15 cellular contexts compared by ENCODE assay signal in the genomic region with DNA sequence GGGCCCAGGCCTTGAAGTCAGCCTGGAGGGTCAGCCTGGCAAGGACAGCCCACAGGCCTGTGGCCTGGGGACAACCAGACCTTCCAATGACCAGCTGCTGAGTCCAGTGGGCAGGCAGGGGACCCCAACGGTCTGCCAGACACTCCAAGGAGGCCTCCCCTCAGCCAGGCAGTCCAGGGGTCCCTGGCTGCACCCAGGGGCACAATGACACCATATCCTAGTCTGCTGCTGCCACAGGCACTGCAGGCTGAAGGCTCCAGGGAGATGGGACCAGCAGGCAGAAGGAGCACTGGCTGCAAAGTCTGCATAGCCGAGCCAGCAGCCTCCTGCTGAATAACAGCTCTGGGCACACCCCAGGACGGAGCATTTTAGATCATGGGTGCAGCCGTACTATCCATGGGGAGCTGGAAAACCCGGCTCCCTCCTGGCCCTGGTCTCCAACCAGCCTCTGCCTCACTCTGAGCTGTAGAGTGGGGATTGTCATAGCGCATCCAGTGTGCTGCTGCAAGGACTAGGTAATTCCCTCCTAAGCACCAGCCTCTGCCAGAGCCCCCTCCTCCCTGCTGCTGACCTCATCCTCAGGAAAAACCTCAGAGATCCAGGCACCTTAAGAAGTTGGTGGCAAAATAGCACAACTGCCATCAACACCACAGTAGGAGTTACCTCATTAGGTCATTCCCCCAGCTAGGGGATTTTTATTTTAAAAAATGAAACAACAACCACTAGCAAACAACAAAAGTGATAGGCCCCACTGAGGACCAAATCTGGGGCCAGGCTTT. TPM values are rescaled to one million over a fixed set of nuclear protein-coding genes. Genes with fewer than 3 reads are reported as not detected.
DNase-seq lines count a peak whose midpoint lies in the region; FAIRE-seq and TF ChIP-seq lines count a peak whose summit lies in the region.
"Had no signal": no experiment of that assay in that cellular context is flagged by ENCODE, and none has a peak within 500 bp of the region (broad histone marks: within the 10 kb centered on the region; RNA-seq: fewer than 3 reads in every experiment).

No MANE protein-coding gene starts in this region.

- no peak overlapping the region for H2BK15ac ChIP-seq in H1 (ENCODE audit: low read length)

- H4K20me1 ChIP-seq in OCI-LY7 (ENCODE audit: insufficient read depth, low read length) (no peaks in the 10 kb centered on the region), H1 (replicated peaks in 1 of 2; ENCODE audit: control insufficient read depth in 1 of 2, insufficient read depth in 2 of 2, low read length in 2 of 2) (no peaks in the 10 kb centered on the region)

- no peak overlapping the region for H2BK5ac ChIP-seq in H1 (ENCODE audit: low read depth, low read length)

- 77% methylated on average over 5 of the region's 6 CpGs; no CpG with 5 or more reads in 1 of the 2 experiments for WGBS in H1 (ENCODE audit: extremely low coverage in 1 of 2, insufficient coverage in 1 of 2, insufficient read length in 1 of 2, insufficient replicate concordance in 2 of 2, low coverage in 1 of 2, low lambda C conversion rate in 2 of 2, missing lambda C conversion rate in 1 of 2), 2 experiments
- WGBS in small intestine, 3 donors: 69 to 80% (median 78%) methylated on average over 6 of the region's 6 CpGs

- H3K4me3 ChIP-seq in OCI-LY7 (ENCODE audit: low read depth, low read length, poor library complexity, severe bottlenecking) (no peak overlapping the region), H1 (ENCODE audit: extremely low read depth in 1 of 4, insufficient read depth in 2 of 4, low read depth in 3 of 4, low read length in 4 of 4) (no peak overlapping the region), small intestine (ENCODE audit: low read depth in 1 of 2, low read length in 2 of 2) (no peak overlapping the region)

- H4K91ac ChIP-seq in H1 (replicated peaks; ENCODE audit: insufficient read length, low read length): no peak overlapping the region

- H3K4me1 ChIP-seq in OCI-LY7 (ENCODE audit: insufficient read depth, low read length, poor library complexity, severe bottlenecking): peaks cover 67% of the 10 kb centered on the region
- peaks cover 0 to 8% (median 2%) of the 10 kb centered on the region in 4 experiments; a peak in 4 of 7 replicates for H3K4me1 ChIP-seq in H1 (replicated peaks in 1 of 4; ENCODE audit: control insufficient read depth in 3 of 4, insufficient read depth in 4 of 4, low read length in 3 of 4)
- no peaks in the 10 kb centered on the region for H3K4me1 ChIP-seq in small intestine (ENCODE audit: control insufficient read depth in 2 of 2, insufficient read depth in 1 of 2, low read depth in 1 of 2, low read length in 1 of 2)

- H2BK20ac ChIP-seq in H1 (ENCODE audit: low read length): no peak overlapping the region

- H3K4me2 ChIP-seq in OCI-LY7 (ENCODE audit: low read length) (peak overlapping the region; percentile 91), H1 (ENCODE audit: insufficient read depth in 1 of 2, low read depth in 2 of 2, low read length in 2 of 2) (no peak overlapping the region)

- no peak for TF ChIP-seq RAD21 in H1 (IDR thresholded peaks at IDR 0.05 in 1 of 2, conservative IDR thresholded peaks at IDR 0.05 in 1 of 2; ENCODE audit: low read depth in 2 of 2, low read length in 2 of 2)

- H4K8ac ChIP-seq in H1 (ENCODE audit: extremely low read depth, insufficient read depth, low read length): 0 out of 2 replicates have a peak overlapping the region, but pooled peaks have one; percentile 1

- H3K36me3 Mint-ChIP-seq in activated T-cell treated with anti-CD3 and anti-CD28 coated beads, Interleukin-2, amount 50 U/mL, for 24 hours (ENCODE audit: low read depth): peaks cover 3% of the 10 kb centered on the region

- H3K18ac ChIP-seq in H1 (ENCODE audit: extremely low read depth, low read length): no peak overlapping the region

- H3K36me3 ChIP-seq in OCI-LY7 (ENCODE audit: insufficient read depth, low read length) (no peaks in the 10 kb centered on the region), H1 (ENCODE audit: control insufficient read depth in 2 of 4, insufficient read depth in 4 of 4, low read length in 3 of 4) (no peaks in the 10 kb centered on the region), small intestine (ENCODE audit: control insufficient read depth in 2 of 2, insufficient read depth in 2 of 2, low read length in 2 of 2) (no peaks in the 10 kb centered on the region)

- no peak overlapping the region for H3K14ac ChIP-seq in H1 (ENCODE audit: insufficient read length)

- no peak overlapping the region for H3K56ac ChIP-seq in H1 (replicated peaks; ENCODE audit: insufficient read length, low read depth, low read length)

- H3K9me3 ChIP-seq in OCI-LY7 (ENCODE audit: low read length) (no peaks in the 10 kb centered on the region), H1 (ENCODE audit: insufficient read depth in 2 of 2, low read depth in 1 of 2, low read length in 1 of 2) (no peaks in the 10 kb centered on the region), small intestine (ENCODE audit: control insufficient read depth, low read depth) (no peaks in the 10 kb centered on the region)

- H3K9me3 Mint-ChIP-seq in activated T-cell treated with anti-CD3 and anti-CD28 coated beads, Interleukin-2, amount 50 U/mL, for 24 hours: no peaks in the 10 kb centered on the region

- CTCF ChIA-PET in OCI-LY7 (lab: Charles Lee; ENCODE audit: unreplicated experiment) (interaction anchor here (0.6 to 2.9 kb wide), 3 partner anchors 11 to 43 kb away, joined by 3 to 17 read pairs (median 3); no protein-coding TSS in a partner anchor), H1 (lab: Charles Lee; ENCODE audit: partially characterized antibody) (interaction anchor here (0.7 to 55.1 kb wide), 5 partner anchors 4 to 1459 kb away, joined by 3 to 1640 read pairs (median 6); a partner anchor contains a TSS)

- BruUV-seq in OCI-LY7 (replicated peaks; lab: Mats Ljungman, UMichigan): no TSS peak

- no peak overlapping the region for H4K5ac ChIP-seq in H1 (ENCODE audit: insufficient read length, low read depth, low read length)

- H3K27ac ChIP-seq in OCI-LY7 (ENCODE audit: low read depth, low read length, poor library complexity, severe bottlenecking) (no peak overlapping the region), H1 (ENCODE audit: low read depth, low read length) (no peak overlapping the region), substantia nigra (ENCODE audit: low read depth, low read length, poor library complexity, severe bottlenecking) (peak overlapping the region; percentile 92), small intestine (ENCODE audit: low read depth in 1 of 2, low read length in 1 of 2) (no peak overlapping the region)

- H2AK5ac ChIP-seq in H1 (ENCODE audit: low read depth, low read length): no peak overlapping the region

- H3K27me3 ChIP-seq in H1 (replicated peaks in 1 of 4; ENCODE audit: control insufficient read depth in 3 of 4, extremely low read depth in 1 of 4, insufficient read depth in 3 of 4, low read length in 3 of 4) (no peaks in the 10 kb centered on the region), small intestine (ENCODE audit: control insufficient read depth in 2 of 2, insufficient read depth in 2 of 2, low read length in 2 of 2) (no peaks in the 10 kb centered on the region)

- H3K27ac Mint-ChIP-seq in activated T-cell treated with anti-CD3 and anti-CD28 coated beads, Interleukin-2, amount 50 U/mL, for 24 hours: peak overlapping the region; percentile 44

- TF ChIP-seq CTCF in OCI-LY7 (conservative IDR thresholded peaks at IDR 0.05; ENCODE audit: low read length) (no peak), H1 (IDR thresholded peaks at IDR 0.05; ENCODE audit: control extremely low read depth in 1 of 3, insufficient read depth in 1 of 3, low read depth in 1 of 3, low read length in 3 of 3) (no peak)

- peak overlapping the region; percentile 1; the same call in 1 of the 2 replicates for H2BK12ac ChIP-seq in H1 (ENCODE audit: low read depth, low read length)

- no peak overlapping the region for H2BK120ac ChIP-seq in H1 (replicated peaks; ENCODE audit: low read depth, low read length)

- H3K27me3 Mint-ChIP-seq in activated T-cell treated with anti-CD3 and anti-CD28 coated beads, Interleukin-2, amount 50 U/mL, for 24 hours: no peaks in the 10 kb centered on the region

- peaks cover 88% of the 10 kb centered on the region for H3K4me1 Mint-ChIP-seq in activated T-cell treated with anti-CD3 and anti-CD28 coated beads, Interleukin-2, amount 50 U/mL, for 24 hours (ENCODE audit: low read depth)

- H2AFZ ChIP-seq in OCI-LY7 (ENCODE audit: low read length): no peak overlapping the region
- H2AFZ ChIP-seq in H1 (ENCODE audit: low read length): no peak overlapping the region

- no peak for TF ChIP-seq POLR2A in H1 (IDR thresholded peaks at IDR 0.05; ENCODE audit: control extremely low read depth in 1 of 2, low read depth in 2 of 2, low read length in 2 of 2)

- no peak overlapping the region for H3K23ac ChIP-seq in H1 (ENCODE audit: insufficient read length)

- no peak overlapping the region for H3K4ac ChIP-seq in H1 (replicated peaks; ENCODE audit: insufficient read length, low read depth, low read length)

- no peaks in the 10 kb centered on the region for H3K9me2 ChIP-seq in OCI-LY7 (ENCODE audit: insufficient read depth, low read length)

- intact Hi-C loops in OCI-LY7 (cut with micrococcal nuclease; ENCODE audit: unreplicated experiment): no loop called here

- H3K4me3 Mint-ChIP-seq in activated T-cell treated with anti-CD3 and anti-CD28 coated beads, Interleukin-2, amount 50 U/mL, for 24 hours: no peak overlapping the region

- FAIRE-seq in H1 (lab: Jason Lieb, UNC): no peak
- FAIRE-seq in small intestine (lab: Jason Lieb, UNC): no peak
- FAIRE-seq: frontal cortex had no signal

- H3K79me2 ChIP-seq in OCI-LY7 (ENCODE audit: insufficient read depth, low read depth, low read length) (no peaks in the 10 kb centered on the region), H1 (ENCODE audit: control insufficient read depth in 1 of 2, insufficient read depth in 2 of 2, low read length in 2 of 2) (no peaks in the 10 kb centered on the region)

- H3K23me2 ChIP-seq in H1 (ENCODE audit: low read depth, low read length): no peaks in the 10 kb centered on the region; the same call in 1 of the 2 replicates

- H3K9ac ChIP-seq in H1 (replicated peaks in 1 of 4; ENCODE audit: extremely low read depth in 1 of 4, low read depth in 3 of 4, low read length in 3 of 4): no peak overlapping the region

- DNase-seq in activated T-cell treated with anti-CD3 and anti-CD28 coated beads, Interleukin-2, amount 50 U/mL, for 24 hours: no peak
- DNase-seq in activated T-cell treated with anti-CD3 and anti-CD28 coated beads for 4 hours (no peak), OCI-LY7 (ENCODE audit: low spot score) (no peak), H1 (ENCODE audit: low read depth in 1 of 2, low spot score in 2 of 2) (no peak), substantia nigra (lab: John Stamatoyannopoulos, UW) (no peak), NCI-H446 (lab: John Stamatoyannopoulos, UW) (no peak), small intestine (no peak)
- no peak for DNase-seq in activated CD4-positive, CD25-positive, alpha-beta regulatory T cell (lab: John Stamatoyannopoulos, UW)
- DNase-seq: amniotic stem cell, DMS53, NCI-H2081, SW 1271 had no signal

- no peaks in the 10 kb centered on the region for H3K79me1 ChIP-seq in H1 (ENCODE audit: low read depth, low read length)

- no peak for TF ChIP-seq EP300 in H1 (IDR thresholded peaks at IDR 0.05; ENCODE audit: borderline replicate concordance in 1 of 2, low read depth in 2 of 2, low read length in 2 of 2)

- POLR2A ChIA-PET in OCI-LY7 (lab: Charles Lee) (interaction anchor here (0.6 to 2.8 kb wide), 8 partner anchors 13 to 1065 kb away, joined by 3 to 12 read pairs (median 4); no protein-coding TSS in a partner anchor), H1 (lab: Charles Lee; ENCODE audit: partially characterized antibody) (interaction anchor here (0.8 to 1.7 kb wide), 4 partner anchors 17 to 32 kb away, joined by 3 to 4 read pairs (median 4); no protein-coding TSS in a partner anchor)

RNA-seq across cellular contexts. Expression of a gene that starts 4.8 kb away (rescaled TPM):
- 91.2 and 113 TPM in 2 replicates for total RNA-seq in OCI-LY7 (2014; rRNA removed; shearing (Covaris generic))
- 137 and 163 TPM in 2 replicates for total RNA-seq in OCI-LY7 (2022)
- 0.37 and 0.52 TPM in 2 replicates for total RNA-seq in H1 (2021; fragmentation: NEBNext Ultra II Directional; extraction: Animal tissue kit (Norgen Biotek cat#: 25700))
- polyA plus RNA-seq in H1 (2011; rRNA removed) (0.77 and 1.4 TPM in 2 replicates), small intestine (10 to 100 TPM; 10.5 to 58.1 (median 50.0) TPM)
- polyA plus RNA-seq in H1 (2011; cell fraction: cytosol; rRNA removed): 0.83 TPM
- 0.46 TPM for polyA plus RNA-seq in H1 (2011; cell fraction: nucleus; rRNA removed)
- polyA plus RNA-seq in H1 (2012, experiment 1 of 2): 0.39 to 0.60 TPM (median 0.52 TPM) in 3 of 4 replicates, not detected in the other
- 0.18 TPM for polyA plus RNA-seq in H1 (2012, experiment 2 of 2)
- polyA plus RNA-seq in H1 (2013, experiment 1 of 2): 0.57 TPM
- 0.99 TPM for polyA plus RNA-seq in H1 (2013, experiment 2 of 2)
- polyA minus RNA-seq in H1 (2011; rRNA and poly(A)+ RNA removed): 1.0 and 1.1 TPM in 2 replicates
- polyA minus RNA-seq in H1 (2011; cell fraction: cytosol; rRNA and poly(A)+ RNA removed): not detected
- 0.30 TPM for polyA minus RNA-seq in H1 (2011; cell fraction: nucleus; rRNA and poly(A)+ RNA removed)

RNA-seq across cellular contexts. Expression of a gene that starts 39.0 kb away (rescaled TPM):
- total RNA-seq in OCI-LY7 (2014; rRNA removed; shearing (Covaris generic)): 0.18 and 0.28 TPM in 2 replicates
- total RNA-seq in OCI-LY7 (2022): 0.42 TPM in 1 of 2 replicates, not detected in the other
- 0.11 and 0.28 TPM in 2 replicates for total RNA-seq in H1 (2021; fragmentation: NEBNext Ultra II Directional; extraction: Animal tissue kit (Norgen Biotek cat#: 25700))
- polyA plus RNA-seq in H1 (2011; rRNA removed): 0.11 and 0.12 TPM in 2 replicates
- polyA plus RNA-seq in H1 (2011; cell fraction: cytosol; rRNA removed): 0.23 TPM
- polyA plus RNA-seq in H1 (2011; cell fraction: nucleus; rRNA removed): 0.19 TPM
- polyA plus RNA-seq in H1 (2012, experiment 1 of 2): 0.11 to 0.32 TPM (median 0.16 TPM) in 4 replicates
- polyA plus RNA-seq in H1 (2012, experiment 2 of 2): not detected
- polyA plus RNA-seq in H1 (2013, experiment 1 of 2): 0.08 TPM
- 0.11 TPM for polyA plus RNA-seq in H1 (2013, experiment 2 of 2)
- polyA minus RNA-seq in H1 (2011; rRNA and poly(A)+ RNA removed): 0.13 and 0.24 TPM in 2 replicates
- not detected for polyA minus RNA-seq in H1 (2011; cell fraction: cytosol; rRNA and poly(A)+ RNA removed)
- polyA minus RNA-seq in H1 (2011; cell fraction: nucleus; rRNA and poly(A)+ RNA removed): not detected
- under 1 TPM in 1 of 3 donors, not detected in 2; 0.03 TPM for polyA plus RNA-seq in small intestine
- total RNA-seq: myocyte, ureter had no signal

Comparison
In these comparisons a context has a peak if more than half of its experiments do, and no peak if none do; other contexts are left out.
1. RNA of a gene that starts 4.8 kb away (total RNA-seq): 91.2 to 163 TPM in OCI-LY7; 0.37 to 0.52 TPM in H1; every median in the first group is over 10 times any median in the second.